Comparison of ENCODE assay signal across 8 cellular contexts in the genomic region with DNA sequence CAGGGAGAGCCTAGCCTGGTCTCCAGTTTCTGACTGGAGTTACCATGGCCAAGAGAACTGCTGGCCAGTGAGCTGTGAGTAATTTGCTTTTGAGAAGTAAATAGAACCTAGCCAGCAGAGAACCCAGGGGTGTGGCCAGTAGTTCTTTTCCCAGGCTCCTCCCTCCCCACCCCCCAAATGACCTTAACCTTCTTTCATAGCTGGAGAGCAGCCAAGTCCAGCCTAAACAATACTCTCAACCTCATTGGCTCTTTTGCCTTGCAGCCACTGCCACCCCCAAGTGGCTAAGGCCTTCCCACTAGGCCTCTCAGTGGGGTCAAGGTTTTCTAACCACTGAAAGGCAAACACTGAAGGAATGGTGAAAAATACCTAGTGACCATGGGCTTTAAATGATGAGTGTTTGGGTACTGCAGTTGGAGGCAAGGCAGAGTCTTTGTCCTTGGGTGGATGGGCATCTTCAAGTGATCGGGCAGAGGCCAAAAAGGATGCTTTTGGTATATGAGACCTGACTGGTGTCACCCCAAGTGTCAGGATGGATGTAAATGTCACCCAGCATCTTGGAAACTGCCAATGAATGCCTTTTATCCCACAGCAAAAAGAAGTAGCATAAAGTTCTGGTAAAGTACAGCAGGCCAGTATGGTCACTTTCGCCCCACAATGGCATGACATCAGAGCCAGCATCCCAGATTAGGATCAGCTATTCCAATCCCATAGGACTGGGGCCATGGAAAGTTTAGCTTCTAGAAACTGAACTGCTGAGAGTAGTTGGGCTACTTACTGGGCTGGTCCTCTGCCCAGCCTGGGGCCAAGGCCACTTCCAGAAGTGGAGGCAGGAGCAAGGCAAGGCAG. TPM values are rescaled to one million over a fixed set of nuclear protein-coding genes. Genes with fewer than 3 reads are reported as not detected.
DNase-seq lines count a peak whose midpoint lies in the region; TF ChIP-seq lines count a peak whose summit lies in the region.

No MANE protein-coding gene starts in this region.

- WGBS in prostate gland, result 87% methylated on average over 2 of the region's 2 CpGs

- peak in 1 of 2 experiments; percentile 40 for DNase-seq in HL-60 (ENCODE audit: low read depth in 1 of 2, low spot score in 1 of 2)
- DNase-seq in SW480 (ENCODE audit: low spot score), result peak; percentile 72
- peak; percentile 80 for DNase-seq in globus pallidus (ENCODE audit: low spot score)
- peak; percentile 16 for DNase-seq in prostate gland (ENCODE audit: low spot score)
- no peak for DNase-seq in T-helper 9 cell
- no peak for DNase-seq in SK-N-DZ (ENCODE audit: low spot score)
- DNase-seq in GM19240 (ENCODE audit: insufficient read length, low spot score), result no peak

- TF ChIP-seq POLR2A in prostate gland (IDR thresholded peaks at IDR 0.05), result no peak

- peaks cover 0 to 12% of the 10 kb centered on the region in 2 donors for H3K36me3 ChIP-seq in prostate gland

- intact Hi-C loops in prostate gland (cut with DNase I), result no loop called here

- H3K4me3 ChIP-seq in HL-60 (replicated peaks; ENCODE audit: insufficient read depth, low read length), result no peak overlapping the region
- H3K4me3 ChIP-seq in prostate gland, result no peak overlapping the region

- H3K4me1 ChIP-seq in prostate gland (replicated peaks), result peaks cover 12% of the 10 kb centered on the region

- peak overlapping the region; percentile 97 for H3K27ac ChIP-seq in 22Rv1
- peak overlapping the region; percentile 4; the same call in 1 of the 2 replicates for H3K27ac ChIP-seq in HL-60 (replicated peaks)
- H3K27ac ChIP-seq in prostate gland, result peak overlapping the region in 1 of 2 donors; percentile 30

- no peaks in the 10 kb centered on the region for H3K27me3 ChIP-seq in HL-60 (ENCODE audit: insufficient read depth, poor library complexity, severe bottlenecking)
- no peaks in the 10 kb centered on the region for H3K27me3 ChIP-seq in prostate gland (replicated peaks; ENCODE audit: insufficient read depth)

- no peak for TF ChIP-seq CTCF in 22Rv1 (IDR thresholded peaks at IDR 0.05)
- TF ChIP-seq CTCF in HL-60 (IDR thresholded peaks at IDR 0.05; ENCODE audit: insufficient read depth, low read length), result no peak
- no peak for TF ChIP-seq CTCF in prostate gland (IDR thresholded peaks at IDR 0.05)

- no peaks in the 10 kb centered on the region for H3K9me3 ChIP-seq in prostate gland

RNA-seq across cellular contexts. Expression of a gene that starts 3.5 kb away (rescaled TPM):
- total RNA-seq in prostate gland, result 10 to 100 TPM; 26.4 to 32.4 TPM
- 10.4 and 13.6 TPM in 2 replicates for polyA plus RNA-seq in SK-N-DZ (2014; cell fraction: cytosol; rRNA removed)
- polyA plus RNA-seq in SK-N-DZ (2014; cell fraction: nucleus; rRNA removed), result 5.5 and 6.5 TPM in 2 replicates

RNA-seq across cellular contexts. Expression of a gene that starts 42.2 kb away (rescaled TPM):
- 10 to 100 TPM; 20.0 to 30.7 TPM for total RNA-seq in prostate gland
- 22.8 and 25.8 TPM in 2 replicates for polyA plus RNA-seq in SK-N-DZ (2014; cell fraction: cytosol; rRNA removed)
- polyA plus RNA-seq in SK-N-DZ (2014; cell fraction: nucleus; rRNA removed), result 18.4 and 19.8 TPM in 2 replicates

Comparison
In these comparisons a context has a peak if more than half of its experiments do, and no peak if none do; other contexts are left out.
1. DNase-seq: peak in SW480 (single experiment), globus pallidus (single experiment) and prostate gland (single experiment); none in T-helper 9 cell (single experiment), SK-N-DZ (single experiment) and GM19240 (single experiment).